27 cellular contexts compared by ENCODE assay signal in genomic region chr21:14645702-14646101, GRCh38.
"Had no signal": no experiment of that assay in that cellular context is flagged by ENCODE, and none has a peak within 500 bp of the region (broad histone marks: within the 10 kb centered on the region; RNA-seq: fewer than 3 reads in every experiment).

No MANE protein-coding gene starts in this region.

- H3K4me1 ChIP-seq: stomach, suprapubic skin, testis, thyroid gland, tibial artery, tibial nerve, transverse colon, upper lobe of left lung, upper lobe of right lung, uterus, vagina had no signal

- H3K4me3 ChIP-seq: stomach, suprapubic skin, testis, thoracic aorta, thyroid gland, tibial artery, tibial nerve, transverse colon, upper lobe of left lung, upper lobe of right lung, uterus, vagina had no signal

- H3K27ac ChIP-seq: stomach, suprapubic skin, testis, thoracic aorta, thyroid gland, tibial artery, tibial nerve, transverse colon, upper lobe of left lung, upper lobe of right lung, uterus, vagina had no signal

- H3K36me3 ChIP-seq: stomach, suprapubic skin, thoracic aorta, thyroid gland, tibial artery, tibial nerve, transverse colon, upper lobe of left lung, upper lobe of right lung, uterus, vagina had no signal

- DNase-seq: stimulated activated CD4-positive, alpha-beta T cell treated with anti-CD3 and anti-CD28 coated beads, Interleukin-2, amount 100 ng/mL, for 48 hours; stimulated activated CD4-positive, alpha-beta T cell treated with anti-CD3 and anti-CD28 coated beads, Interleukin-4, amount 100 ng/mL, for 1 hour; stimulated activated CD4-positive, alpha-beta T cell treated with anti-CD3 and anti-CD28 coated beads, Interleukin-4, amount 100 ng/mL, for 24 hours; stimulated activated CD4-positive, alpha-beta T cell treated with anti-CD3 and anti-CD28 coated beads, Interleukin-4, amount 100 ng/mL, for 4 hours; stimulated activated CD8-positive, alpha-beta memory T cell treated with anti-CD3 and anti-CD28 coated beads, Interleukin-4, amount 100 ng/mL, for 48 hours; stimulated activated naive B cell treated with anti-CD40 and anti-IgM and Interleukin-4, amounts not matched to agents 10 μg/mL and 1 μg/mL and 100 μg/mL, for 72 hours; stimulated activated naive CD4-positive, alpha-beta T cell; stimulated activated naive CD4-positive, alpha-beta T cell treated with Interleukin-2 at 50 U/mL for 16 hours; stimulated activated naive CD8-positive, alpha-beta T cell treated with anti-CD3 and anti-CD28 coated beads, Interleukin-15, amount 100 ng/mL, for 72 hours; stimulated activated naive CD8-positive, alpha-beta T cell treated with anti-CD3 and anti-CD28 coated beads, Interleukin-15, Interleukin-2, amounts not matched to agents 100 U/mL and 50 U/mL, for 24 hours; stomach; substantia nigra; testis; thyroid gland; tibial artery; transverse colon; trophoblast cell; upper lobe of left lung; upper lobe of right lung; uterus had no signal

- FAIRE-seq: urothelium cell line had no signal

- H3K9me3 ChIP-seq: testis, thyroid gland, transverse colon, upper lobe of right lung, uterus had no signal

- H3K27me3 ChIP-seq: stomach, suprapubic skin, testis, thyroid gland, tibial artery, tibial nerve, transverse colon, upper lobe of left lung, upper lobe of right lung, uterus, vagina had no signal

- ATAC-seq: stimulated activated effector memory CD8-positive, alpha-beta T cell treated with anti-CD3 and anti-CD28 coated beads, Interleukin-12 subunit alpha, Interleukin-12 subunit beta, amount 100 ng/mL, for 72 hours; stimulated activated memory B cell treated with anti-CD40 and anti-IgM and Interleukin-4, amounts not matched to agents 10 μg/mL and 1 μg/mL and 100 μg/mL, for 72 hours; stimulated activated naive B cell treated with anti-CD40 and anti-IgM and Interleukin-4, amounts not matched to agents 10 μg/mL and 1 μg/mL and 100 μg/mL, for 72 hours; stimulated activated naive CD8-positive, alpha-beta T cell treated with anti-CD3 and anti-CD28 coated beads, Interleukin-15, amount 100 ng/mL, for 72 hours; stimulated activated naive CD8-positive, alpha-beta T cell treated with anti-CD3 and anti-CD28 coated beads, Interleukin-15, Interleukin-2, amounts not matched to agents 100 U/mL and 50 U/mL, for 24 hours; upper lobe of right lung had no signal
